In genomic region chr6:29709178-29709576, GRCh38 we compare ENCODE assay signal across 1 cellular context.
TF ChIP-seq lines count a peak whose summit lies in the region.

No MANE protein-coding gene starts in this region.

TF ChIP-seq in IMR-90, 13 proteins besides CTCF, POLR2A, EP300 and RAD21:
- TF ChIP-seq RFX5 (IDR thresholded peaks at IDR 0.05; ENCODE audit: low read depth, low read length) (no peak), CHD1 (IDR thresholded peaks at IDR 0.05; ENCODE audit: low read depth, low read length) (no peak)
- TF ChIP-seq, protein P1, sequence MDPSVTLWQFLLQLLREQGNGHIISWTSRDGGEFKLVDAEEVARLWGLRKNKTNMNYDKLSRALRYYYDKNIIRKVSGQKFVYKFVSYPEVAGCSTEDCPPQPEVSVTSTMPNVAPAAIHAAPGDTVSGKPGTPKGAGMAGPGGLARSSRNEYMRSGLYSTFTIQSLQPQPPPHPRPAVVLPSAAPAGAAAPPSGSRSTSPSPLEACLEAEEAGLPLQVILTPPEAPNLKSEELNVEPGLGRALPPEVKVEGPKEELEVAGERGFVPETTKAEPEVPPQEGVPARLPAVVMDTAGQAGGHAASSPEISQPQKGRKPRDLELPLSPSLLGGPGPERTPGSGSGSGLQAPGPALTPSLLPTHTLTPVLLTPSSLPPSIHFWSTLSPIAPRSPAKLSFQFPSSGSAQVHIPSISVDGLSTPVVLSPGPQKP (IDR thresholded peaks at IDR 0.05; ENCODE audit: borderline replicate concordance, low read depth, low read length) = no peak
- TF ChIP-seq, protein P2, sequence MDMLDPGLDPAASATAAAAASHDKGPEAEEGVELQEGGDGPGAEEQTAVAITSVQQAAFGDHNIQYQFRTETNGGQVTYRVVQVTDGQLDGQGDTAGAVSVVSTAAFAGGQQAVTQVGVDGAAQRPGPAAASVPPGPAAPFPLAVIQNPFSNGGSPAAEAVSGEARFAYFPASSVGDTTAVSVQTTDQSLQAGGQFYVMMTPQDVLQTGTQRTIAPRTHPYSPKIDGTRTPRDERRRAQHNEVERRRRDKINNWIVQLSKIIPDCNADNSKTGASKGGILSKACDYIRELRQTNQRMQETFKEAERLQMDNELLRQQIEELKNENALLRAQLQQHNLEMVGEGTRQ (IDR thresholded peaks at IDR 0.05; ENCODE audit: low read depth, low read length) = no peak
